Comparison of ENCODE assay signal across 13 cellular contexts in genomic region chr11:74784234-74784633, GRCh38. TPM values are rescaled to one million over a fixed set of nuclear protein-coding genes. Genes with fewer than 3 reads are reported as not detected.
DNase-seq lines count a peak whose midpoint lies in the region; ATAC-seq and TF ChIP-seq lines count a peak whose summit lies in the region.
"Had no signal": no experiment of that assay in that cellular context is flagged by ENCODE, and none has a peak within 500 bp of the region (broad histone marks: within the 10 kb centered on the region; RNA-seq: fewer than 3 reads in every experiment).

No MANE protein-coding gene starts in this region.

- BruUV-seq in mammary epithelial cell (replicated peaks; lab: Mats Ljungman, UMichigan) (no TSS peak), MCF 10A (replicated peaks; lab: Mats Ljungman, UMichigan) (no TSS peak)

- H3K27ac Mint-ChIP-seq in MCF 10A (ENCODE audit: low read depth, unreplicated experiment): no peak overlapping the region
- no peak overlapping the region for H3K27ac Mint-ChIP-seq in activated naive CD8-positive, alpha-beta T cell treated with anti-CD3 and anti-CD28 coated beads, Interleukin-2, amount 10 ng/mL, durations not matched to agents 7 days and 5 days
- H3K27ac Mint-ChIP-seq in activated CD4-positive, alpha-beta T cell treated with anti-CD3 and anti-CD28 coated beads, Interleukin-2, amount 10 ng/mL, durations not matched to agents 7 days and 5 days: no peak overlapping the region
- H3K27ac Mint-ChIP-seq: brain had no signal

- intact Hi-C loops in mammary epithelial cell (cut with micrococcal nuclease): no loop called here
- intact Hi-C loops in MCF 10A (cut with micrococcal nuclease): no loop called here
- intact Hi-C loops in vagina (cut with DNase I): no loop called here

- TF ChIP-seq CTCF in mammary epithelial cell (conservative IDR thresholded peaks at IDR 0.05 in 1 of 2, IDR thresholded peaks at IDR 0.05 in 1 of 2; ENCODE audit: extremely low read depth in 1 of 2, insufficient read depth in 1 of 2, low read depth in 1 of 2, low read length in 2 of 2): no peak
- TF ChIP-seq CTCF in MCF 10A (IDR thresholded peaks at IDR 0.05; ENCODE audit: unreplicated experiment): no peak
- no peak for TF ChIP-seq CTCF in vagina (IDR thresholded peaks at IDR 0.05)

- H3K27me3 Mint-ChIP-seq in MCF 10A (ENCODE audit: insufficient read depth, unreplicated experiment): no peaks in the 10 kb centered on the region
- no peaks in the 10 kb centered on the region for H3K27me3 Mint-ChIP-seq in activated naive CD8-positive, alpha-beta T cell treated with anti-CD3 and anti-CD28 coated beads, Interleukin-2, amount 10 ng/mL, durations not matched to agents 7 days and 5 days
- no peaks in the 10 kb centered on the region for H3K27me3 Mint-ChIP-seq in activated CD4-positive, alpha-beta T cell treated with anti-CD3 and anti-CD28 coated beads, Interleukin-2, amount 10 ng/mL, durations not matched to agents 7 days and 5 days
- H3K27me3 Mint-ChIP-seq: brain had no signal

- H3K4me3 ChIP-seq in mammary epithelial cell (replicated peaks in 1 of 3; ENCODE audit: insufficient read depth in 1 of 3, low read depth in 2 of 3, low read length in 3 of 3) (no peak overlapping the region), vagina (no peak overlapping the region)
- H3K4me3 ChIP-seq: thoracic aorta had no signal

- POLR2A ChIA-PET in MCF 10A (lab: Yijun Ruan, JAX): no interaction called here
- POLR2A ChIA-PET in activated naive CD8-positive, alpha-beta T cell treated with anti-CD3 and anti-CD28 coated beads, Interleukin-2, amount 10 ng/mL, durations not matched to agents 7 days and 5 days (lab: Charles Lee): no interaction called here
- POLR2A ChIA-PET in activated CD4-positive, alpha-beta T cell treated with anti-CD3 and anti-CD28 coated beads, Interleukin-2, amount 10 ng/mL, durations not matched to agents 7 days and 5 days (lab: Charles Lee): no interaction called here

- peak overlapping the region; percentile 42 for H3K27ac ChIP-seq in mammary epithelial cell (ENCODE audit: insufficient read depth, low read depth, low read length)
- H3K27ac ChIP-seq in vagina: peak overlapping the region; percentile 11
- H3K27ac ChIP-seq: parathyroid adenoma, thoracic aorta had no signal

- H3K9me3 Mint-ChIP-seq in MCF 10A (ENCODE audit: unreplicated experiment): no peaks in the 10 kb centered on the region
- no peaks in the 10 kb centered on the region for H3K9me3 Mint-ChIP-seq in activated naive CD8-positive, alpha-beta T cell treated with anti-CD3 and anti-CD28 coated beads, Interleukin-2, amount 10 ng/mL, durations not matched to agents 7 days and 5 days
- no peaks in the 10 kb centered on the region for H3K9me3 Mint-ChIP-seq in activated CD4-positive, alpha-beta T cell treated with anti-CD3 and anti-CD28 coated beads, Interleukin-2, amount 10 ng/mL, durations not matched to agents 7 days and 5 days
- H3K9me3 Mint-ChIP-seq: brain had no signal

- no peak overlapping the region for H3K4me3 Mint-ChIP-seq in MCF 10A (ENCODE audit: unreplicated experiment)
- H3K4me3 Mint-ChIP-seq in activated naive CD8-positive, alpha-beta T cell treated with anti-CD3 and anti-CD28 coated beads, Interleukin-2, amount 10 ng/mL, durations not matched to agents 7 days and 5 days: peak overlapping the region; percentile 5
- no peak overlapping the region for H3K4me3 Mint-ChIP-seq in activated CD4-positive, alpha-beta T cell treated with anti-CD3 and anti-CD28 coated beads, Interleukin-2, amount 10 ng/mL, durations not matched to agents 7 days and 5 days
- H3K4me3 Mint-ChIP-seq: brain had no signal

- H3K4me2 ChIP-seq in mammary epithelial cell (ENCODE audit: insufficient read depth, low read depth, low read length): no peak overlapping the region

- H3K9ac ChIP-seq in mammary epithelial cell (ENCODE audit: insufficient read depth, low read length): no peak overlapping the region
- H3K9ac ChIP-seq: parathyroid adenoma had no signal

- DNase-seq in mammary epithelial cell (no peak), MCF 10A (ENCODE audit: unreplicated experiment) (no peak), vagina (ENCODE audit: extremely low spot score in 2 of 2) (no peak), SHP77 treated with DMSO at 0.1 percent for 48 hours (lab: John Stamatoyannopoulos, UW) (no peak), KBM-7 (no peak)
- no peak for DNase-seq in activated naive CD8-positive, alpha-beta T cell treated with anti-CD3 and anti-CD28 coated beads, Interleukin-2, amount 10 ng/mL, durations not matched to agents 7 days and 5 days
- no peak for DNase-seq in activated CD4-positive, alpha-beta T cell treated with anti-CD3 and anti-CD28 coated beads, Interleukin-2, amount 10 ng/mL, durations not matched to agents 7 days and 5 days
- DNase-seq: NCI-H524 treated with DMSO at 0.1 percent for 48 hours; stimulated activated CD4-positive, alpha-beta T cell treated with anti-CD3 and anti-CD28 coated beads, Interleukin-4, amount 100 ng/mL, for 24 hours had no signal

- H2AFZ ChIP-seq in mammary epithelial cell (ENCODE audit: low read depth, low read length): no peak overlapping the region
- H2AFZ ChIP-seq: parathyroid adenoma had no signal

- TF ChIP-seq POLR2A in vagina (IDR thresholded peaks at IDR 0.05): no peak

- peaks cover 18% of the 10 kb centered on the region for H3K4me1 ChIP-seq in mammary epithelial cell (ENCODE audit: insufficient read depth, low read length)
- peaks cover 41% of the 10 kb centered on the region for H3K4me1 ChIP-seq in vagina
- H3K4me1 ChIP-seq: parathyroid adenoma had no signal

- in situ Hi-C loops in mammary epithelial cell (cut with MboI; ENCODE audit: low sequenced_read_pairs in 2 of 2): no loop called here
- in situ Hi-C loops in KBM-7 (cut with MboI; ENCODE audit: low pct_unique_long_range_greater_than_20kb, low sequenced_read_pairs): no loop called here

- dilution Hi-C loops in mammary epithelial cell (cut with HindIII; ENCODE audit: low sequenced_read_pairs): loop anchor here (5.0 kb wide), 1 partner anchor 62 kb away; no protein-coding TSS in a partner anchor

- H3K79me2 ChIP-seq in mammary epithelial cell (ENCODE audit: insufficient read depth, low read length): peaks cover 82% of the 10 kb centered on the region

- H3K27me3 ChIP-seq in mammary epithelial cell (ENCODE audit: insufficient read depth, low read length): no peaks in the 10 kb centered on the region
- H3K27me3 ChIP-seq in vagina: no peaks in the 10 kb centered on the region

- WGBS in mammary epithelial cell (ENCODE audit: low coverage, missing lambda C conversion rate): 77% methylated on average over 5 of the region's 5 CpGs

- peaks cover 10% of the 10 kb centered on the region for H3K4me1 Mint-ChIP-seq in MCF 10A (ENCODE audit: insufficient read depth, unreplicated experiment)
- H3K4me1 Mint-ChIP-seq in activated naive CD8-positive, alpha-beta T cell treated with anti-CD3 and anti-CD28 coated beads, Interleukin-2, amount 10 ng/mL, durations not matched to agents 7 days and 5 days: peaks cover 19% of the 10 kb centered on the region
- H3K4me1 Mint-ChIP-seq in activated CD4-positive, alpha-beta T cell treated with anti-CD3 and anti-CD28 coated beads, Interleukin-2, amount 10 ng/mL, durations not matched to agents 7 days and 5 days: peaks cover 23% of the 10 kb centered on the region

- CTCF ChIA-PET in mammary epithelial cell (lab: Charles Lee; ENCODE audit: low non-redundant PET): no interaction called here
- CTCF ChIA-PET in MCF 10A (lab: Yijun Ruan, JAX): no interaction called here
- CTCF ChIA-PET in activated CD4-positive, alpha-beta T cell treated with anti-CD3 and anti-CD28 coated beads, Interleukin-2, amount 10 ng/mL, durations not matched to agents 7 days and 5 days (lab: Charles Lee): interaction anchor here (0.6 to 1.8 kb wide), 3 partner anchors 12 to 291 kb away, joined by 3 to 4 read pairs (median 3); no protein-coding TSS in a partner anchor

- H3K36me3 Mint-ChIP-seq in MCF 10A (ENCODE audit: insufficient read depth, unreplicated experiment): no peaks in the 10 kb centered on the region
- peaks cover 6% of the 10 kb centered on the region for H3K36me3 Mint-ChIP-seq in activated naive CD8-positive, alpha-beta T cell treated with anti-CD3 and anti-CD28 coated beads, Interleukin-2, amount 10 ng/mL, durations not matched to agents 7 days and 5 days
- peaks cover 2% of the 10 kb centered on the region for H3K36me3 Mint-ChIP-seq in activated CD4-positive, alpha-beta T cell treated with anti-CD3 and anti-CD28 coated beads, Interleukin-2, amount 10 ng/mL, durations not matched to agents 7 days and 5 days (ENCODE audit: low read depth)

- H3K36me3 ChIP-seq in mammary epithelial cell (ENCODE audit: insufficient read depth, low read length) (no peaks in the 10 kb centered on the region), vagina (no peaks in the 10 kb centered on the region)
- H3K36me3 ChIP-seq: thoracic aorta had no signal

- ATAC-seq in HG02884 (IDR thresholded peaks at IDR 0.05; ENCODE audit: unreplicated experiment): peak; percentile 56
- ATAC-seq in activated naive CD8-positive, alpha-beta T cell treated with anti-CD3 and anti-CD28 coated beads, Interleukin-2, amount 10 ng/mL, durations not matched to agents 7 days and 5 days (ENCODE audit: low read depth): no peak

- H4K20me1 ChIP-seq in mammary epithelial cell (ENCODE audit: insufficient read depth, low read length): no peaks in the 10 kb centered on the region

- no peaks in the 10 kb centered on the region for H3K9me3 ChIP-seq in mammary epithelial cell (replicated peaks; ENCODE audit: insufficient read depth, low read length)
- no peaks in the 10 kb centered on the region for H3K9me3 ChIP-seq in vagina
- H3K9me3 ChIP-seq: thoracic aorta had no signal

RNA-seq across cellular contexts. Expression of gene RNF169, which starts 35.6 kb away (rescaled TPM):
- 10 to 100 TPM; 17.2 to 18.7 TPM for total RNA-seq in mammary epithelial cell
- 5.3 TPM for polyA plus RNA-seq in mammary epithelial cell
- polyA minus RNA-seq in mammary epithelial cell: 17.7 TPM
- total RNA-seq in MCF 10A (2022): 15.0 and 18.0 TPM in 2 replicates
- total RNA-seq in activated naive CD8-positive, alpha-beta T cell treated with anti-CD3 and anti-CD28 coated beads, Interleukin-2, amount 10 ng/mL, durations not matched to agents 7 days and 5 days: 10 to 100 TPM; 18.7 to 20.8 TPM
- 20.9 TPM for total RNA-seq in vagina
- total RNA-seq in activated CD4-positive, alpha-beta T cell treated with anti-CD3 and anti-CD28 coated beads, Interleukin-2, amount 10 ng/mL, durations not matched to agents 7 days and 5 days: 10 to 100 TPM; 16.4 to 17.4 TPM

RNA-seq across cellular contexts. Expression of gene CHRDL2, which starts 53.0 kb away (rescaled TPM):
- total RNA-seq in mammary epithelial cell: not detected
- polyA plus RNA-seq in mammary epithelial cell: not detected
- polyA minus RNA-seq in mammary epithelial cell: not detected
- not detected in 2 replicates for total RNA-seq in MCF 10A (2022)
- total RNA-seq in activated naive CD8-positive, alpha-beta T cell treated with anti-CD3 and anti-CD28 coated beads, Interleukin-2, amount 10 ng/mL, durations not matched to agents 7 days and 5 days: not detected
- total RNA-seq in vagina: 3.7 TPM
- not detected for total RNA-seq in activated CD4-positive, alpha-beta T cell treated with anti-CD3 and anti-CD28 coated beads, Interleukin-2, amount 10 ng/mL, durations not matched to agents 7 days and 5 days
